Comparison of ENCODE assay signal across 9 cellular contexts in the genomic region with DNA sequence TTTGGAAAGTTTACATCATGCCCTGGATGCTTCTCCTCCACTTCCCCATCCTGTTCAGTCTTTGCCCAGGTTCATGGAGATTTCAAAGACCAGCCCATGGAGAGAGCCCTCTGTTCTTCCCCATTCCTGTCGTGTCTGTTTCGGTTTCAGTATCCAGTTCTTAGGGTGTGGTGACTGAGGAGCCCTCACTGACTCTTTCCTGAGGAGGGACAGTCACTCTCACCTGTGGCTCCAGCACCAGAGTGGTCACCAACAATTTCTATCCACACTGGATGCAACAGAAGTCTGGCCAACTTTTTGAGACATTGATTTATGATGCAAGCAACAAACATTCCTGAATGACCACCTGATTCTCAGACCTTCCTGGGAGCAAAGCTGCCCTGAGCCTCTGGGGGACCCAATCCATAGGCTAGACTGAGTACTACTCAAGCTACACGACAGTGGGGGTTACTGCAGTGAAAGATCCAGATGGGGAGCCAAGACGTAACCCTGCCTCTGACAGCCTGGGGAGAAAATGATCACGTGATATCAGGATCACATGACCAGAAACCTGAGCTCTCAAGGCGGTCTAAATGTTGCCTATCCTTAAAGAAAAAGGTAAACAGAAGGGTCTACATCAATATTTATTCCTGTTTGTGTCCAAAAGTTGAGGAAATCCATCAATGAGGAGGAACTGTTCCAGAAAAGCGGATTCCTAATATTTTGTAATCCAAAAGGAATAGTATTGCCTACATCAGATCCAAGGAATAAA.
DNase-seq lines count a peak whose midpoint lies in the region; ATAC-seq, FAIRE-seq and TF ChIP-seq lines count a peak whose summit lies in the region.
"Had no signal": no experiment of that assay in that cellular context is flagged by ENCODE, and none has a peak within 500 bp of the region (broad histone marks: within the 10 kb centered on the region; RNA-seq: fewer than 3 reads in every experiment).

No MANE protein-coding gene starts in this region.

- H3K9me3 Mint-ChIP-seq in CD8-positive, alpha-beta memory T cell, result no peaks in the 10 kb centered on the region

- peak overlapping the region; percentile 51 to 88 (median 76) for H3K4me3 Mint-ChIP-seq in CD8-positive, alpha-beta memory T cell

- no peaks in the 10 kb centered on the region for H3K36me3 Mint-ChIP-seq in CD8-positive, alpha-beta memory T cell

- H3K27me3 ChIP-seq in CD8-positive, alpha-beta memory T cell (ENCODE audit: insufficient read depth, low read length, poor library complexity, severe bottlenecking), result no peaks in the 10 kb centered on the region
- H3K27me3 ChIP-seq in RWPE2 (ENCODE audit: insufficient read depth, poor library complexity, severe bottlenecking) (no peaks in the 10 kb centered on the region), thymus (ENCODE audit: control insufficient read depth, insufficient read depth) (no peaks in the 10 kb centered on the region)

- 13% methylated on average over 7 of the region's 7 CpGs for WGBS in thymus

- ATAC-seq in RWPE2 (ENCODE audit: low read depth) (no peak), GM19324 (IDR thresholded peaks at IDR 0.05; ENCODE audit: low FRiP score, unreplicated experiment) (no peak)

- H3K27ac ChIP-seq in CD8-positive, alpha-beta memory T cell (ENCODE audit: low read depth, low read length), result no peak overlapping the region
- no peak overlapping the region for H3K27ac ChIP-seq in RWPE2 (ENCODE audit: poor library complexity, severe bottlenecking)
- H3K27ac ChIP-seq in thymus (ENCODE audit: low read depth), result no peak overlapping the region
- H3K27ac ChIP-seq: SJSA1 had no signal

- H3K27ac Mint-ChIP-seq in CD8-positive, alpha-beta memory T cell, result peak overlapping the region in 7 of 8 donors; percentile 32 to 85 (median 64)

- peak overlapping the region; percentile 23 for H3K4me3 ChIP-seq in CD8-positive, alpha-beta memory T cell (ENCODE audit: low read length)
- peak overlapping the region; percentile 2 for H3K4me3 ChIP-seq in RWPE2 (ENCODE audit: severe bottlenecking)
- H3K4me3 ChIP-seq in thymus (ENCODE audit: low read length), result peak overlapping the region; percentile 7
- H3K4me3 ChIP-seq: SJSA1 had no signal

- no peak for TF ChIP-seq CTCF in RWPE2 (IDR thresholded peaks at IDR 0.05; ENCODE audit: poor library complexity, severe bottlenecking)

- DNase-seq in CD8-positive, alpha-beta memory T cell, result no peak
- DNase-seq in GM19239 (ENCODE audit: insufficient read length, low spot score), result no peak
- peak; percentile 79 for DNase-seq in HT1080 (ENCODE audit: low read depth)
- DNase-seq in RWPE2 (ENCODE audit: low spot score), result no peak
- DNase-seq in fibroblast of the conjunctiva (ENCODE audit: low read depth), result peak; percentile 34
- no peak for DNase-seq in activated CD4-positive, alpha-beta T cell treated with anti-CD3 and anti-CD28 coated beads, Interleukin-2, amount 50 U/mL, for 1 hour

- peaks cover 4 to 10% of the 10 kb centered on the region in 2 donors for H3K27me3 Mint-ChIP-seq in CD8-positive, alpha-beta memory T cell

- CTCF ChIA-PET in CD8-positive, alpha-beta memory T cell (lab: Charles Lee), result interaction anchor here (1.0 kb wide), 1 partner anchor 29 kb away, joined by 4 read pairs; no protein-coding TSS in a partner anchor

- peak; percentile 100 for FAIRE-seq in GM19239 (lab: Jason Lieb, UNC)

- no peaks in the 10 kb centered on the region for H3K36me3 ChIP-seq in CD8-positive, alpha-beta memory T cell (ENCODE audit: insufficient read depth, low read length)
- H3K36me3 ChIP-seq in RWPE2 (ENCODE audit: low read depth) (no peaks in the 10 kb centered on the region), thymus (ENCODE audit: control insufficient read depth, insufficient read depth) (no peaks in the 10 kb centered on the region)
- H3K36me3 ChIP-seq: SJSA1 had no signal

- H3K4me1 ChIP-seq in CD8-positive, alpha-beta memory T cell (ENCODE audit: insufficient read depth, low read length), result peaks cover 5% of the 10 kb centered on the region
- no peaks in the 10 kb centered on the region for H3K4me1 ChIP-seq in RWPE2 (ENCODE audit: insufficient read depth, poor library complexity, severe bottlenecking)
- H3K4me1 ChIP-seq in thymus (ENCODE audit: control insufficient read depth, insufficient read depth, low read length), result peaks cover 17% of the 10 kb centered on the region
- H3K4me1 ChIP-seq: SJSA1 had no signal

- no peaks in the 10 kb centered on the region for H3K9me3 ChIP-seq in CD8-positive, alpha-beta memory T cell (ENCODE audit: low read length)
- H3K9me3 ChIP-seq in RWPE2 (ENCODE audit: severe bottlenecking) (peaks cover 3% of the 10 kb centered on the region), thymus (ENCODE audit: control insufficient read depth) (no peaks in the 10 kb centered on the region)
- H3K9me3 ChIP-seq: SJSA1 had no signal

- peaks cover 11 to 29% (median 27%) of the 10 kb centered on the region in 3 donors for H3K4me1 Mint-ChIP-seq in CD8-positive, alpha-beta memory T cell

- POLR2A ChIA-PET in CD8-positive, alpha-beta memory T cell (lab: Charles Lee), result interaction anchor here (0.6 kb wide), 1 partner anchor 12 kb away, joined by 3 read pairs; no protein-coding TSS in a partner anchor

Comparison
In these comparisons a context has a peak if more than half of its experiments do, and no peak if none do; other contexts are left out.
1. DNase-seq: peak in HT1080 (single experiment) and fibroblast of the conjunctiva (single experiment); none in CD8-positive, alpha-beta memory T cell (0 of 5), GM19239 (single experiment), RWPE2 (single experiment) and activated CD4-positive, alpha-beta T cell treated with anti-CD3 and anti-CD28 coated beads, Interleukin-2, amount 50 U/mL, for 1 hour (single experiment).
2. Peak in every context shown above with its lines, with median percentiles within 50 percentile points of each other: H3K4me3 ChIP-seq.